Comparison of ENCODE assay signal across 8 cellular contexts in genomic region chr19:4343845-4344713, GRCh38. TPM values are rescaled to one million over a fixed set of nuclear protein-coding genes. Genes with fewer than 3 reads are reported as not detected.
DNase-seq lines count a peak whose midpoint lies in the region; ATAC-seq and TF ChIP-seq lines count a peak whose summit lies in the region.

No MANE protein-coding gene starts in this region.

- no peaks in the 10 kb centered on the region for H3K9me3 ChIP-seq in NT2/D1 (ENCODE audit: insufficient read depth, low read length)
- H3K9me3 ChIP-seq in endodermal cell (ENCODE audit: control insufficient read depth, low read length): no peaks in the 10 kb centered on the region

- H3K4me1 Mint-ChIP-seq in Calu3 (ENCODE audit: low read depth, unreplicated experiment): peaks cover 8% of the 10 kb centered on the region
- no peaks in the 10 kb centered on the region for H3K4me1 Mint-ChIP-seq in endodermal cell
- H3K4me1 Mint-ChIP-seq in osteocyte (ENCODE audit: unreplicated experiment): peaks cover 10% of the 10 kb centered on the region

- TF ChIP-seq CTCF in Calu3 (IDR thresholded peaks at IDR 0.05; ENCODE audit: unreplicated experiment) (no peak), endodermal cell (conservative IDR thresholded peaks at IDR 0.05) (no peak), osteocyte (IDR thresholded peaks at IDR 0.05) (no peak)

- peak overlapping the region; percentile 63 for H3K4me3 ChIP-seq in NT2/D1 (ENCODE audit: insufficient read length, low read depth)
- peak overlapping the region; percentile 80 for H3K4me3 ChIP-seq in endodermal cell (ENCODE audit: low read length)

- H3K4me3 Mint-ChIP-seq in Calu3 (ENCODE audit: low read depth, unreplicated experiment) (peak overlapping the region; percentile 87), endodermal cell (peak overlapping the region; percentile 82), osteocyte (ENCODE audit: unreplicated experiment) (peak overlapping the region; percentile 91)

- ATAC-seq in HG03571 (IDR thresholded peaks at IDR 0.05; ENCODE audit: unreplicated experiment): no peak
- ATAC-seq in HG03039 (IDR thresholded peaks at IDR 0.05; ENCODE audit: unreplicated experiment): no peak
- ATAC-seq in HG03520 (IDR thresholded peaks at IDR 0.05; ENCODE audit: unreplicated experiment): no peak

- CTCF ChIA-PET in Calu3 (lab: Charles Lee): interaction anchor here (2.1 to 2.3 kb wide), 2 partner anchors 9 to 77 kb away, joined by 13 read pairs; no protein-coding TSS in a partner anchor

- H3K4me1 ChIP-seq in NT2/D1 (ENCODE audit: insufficient read depth, insufficient read length) (peaks cover 9% of the 10 kb centered on the region), endodermal cell (ENCODE audit: control insufficient read depth, insufficient read depth, low read length) (peaks cover 5% of the 10 kb centered on the region)

- H3K27me3 ChIP-seq in NT2/D1 (ENCODE audit: insufficient read depth, insufficient read length): peaks cover 27% of the 10 kb centered on the region
- no peaks in the 10 kb centered on the region for H3K27me3 ChIP-seq in endodermal cell (ENCODE audit: control insufficient read depth, insufficient read depth, low read length, poor library complexity, severe bottlenecking)

- 31 to 53% methylated on average over 10 to 45 of the region's 45 CpGs for WGBS in endodermal cell (ENCODE audit: insufficient coverage in 1 of 2, insufficient read length in 1 of 2), 2 experiments

- peak overlapping the region; percentile 77 for H3K9ac ChIP-seq in NT2/D1 (ENCODE audit: insufficient read length, low read depth)
- peak overlapping the region; percentile 44 for H3K9ac ChIP-seq in endodermal cell (ENCODE audit: extremely low read depth, low read length, poor library complexity, severe bottlenecking)

- H3K27ac ChIP-seq in endodermal cell (ENCODE audit: low read depth, low read length): no peak overlapping the region

- no TSS peak for BruUV-seq in Calu3 (replicated peaks; lab: Mats Ljungman, UMichigan)

- no peaks in the 10 kb centered on the region for H3K9me3 Mint-ChIP-seq in Calu3 (ENCODE audit: low read depth, unreplicated experiment)
- H3K9me3 Mint-ChIP-seq in endodermal cell: no peaks in the 10 kb centered on the region
- H3K9me3 Mint-ChIP-seq in osteocyte (ENCODE audit: unreplicated experiment): no peaks in the 10 kb centered on the region

- no peak for DNase-seq in Calu3
- no peak for DNase-seq in NT2/D1 (ENCODE audit: low read depth, low spot score)
- DNase-seq in endodermal cell: no peak
- DNase-seq in osteocyte (ENCODE audit: extremely low spot score, unreplicated experiment): no peak
- no peak for DNase-seq in kidney tubule cell (ENCODE audit: low spot score)

- H3K27ac Mint-ChIP-seq in Calu3 (ENCODE audit: unreplicated experiment): no peak overlapping the region
- no peak overlapping the region for H3K27ac Mint-ChIP-seq in endodermal cell
- H3K27ac Mint-ChIP-seq in osteocyte (ENCODE audit: unreplicated experiment): no peak overlapping the region

- H3K27me3 Mint-ChIP-seq in Calu3 (ENCODE audit: unreplicated experiment) (no peaks in the 10 kb centered on the region), endodermal cell (ENCODE audit: insufficient read depth) (no peaks in the 10 kb centered on the region), osteocyte (ENCODE audit: unreplicated experiment) (no peaks in the 10 kb centered on the region)

- peaks cover 31% of the 10 kb centered on the region for H3K36me3 Mint-ChIP-seq in Calu3 (ENCODE audit: insufficient read depth, unreplicated experiment)
- peaks cover 33% of the 10 kb centered on the region for H3K36me3 Mint-ChIP-seq in endodermal cell (ENCODE audit: low read depth)
- peaks cover 6% of the 10 kb centered on the region for H3K36me3 Mint-ChIP-seq in osteocyte (ENCODE audit: unreplicated experiment)

- intact Hi-C loops in Calu3 (cut with micrococcal nuclease; ENCODE audit: unreplicated experiment): no loop called here

- H3K36me3 ChIP-seq in NT2/D1 (ENCODE audit: insufficient read depth, insufficient read length, low read length) (peaks cover 15% of the 10 kb centered on the region), endodermal cell (ENCODE audit: control insufficient read depth, insufficient read depth, low read length) (peaks cover 29% of the 10 kb centered on the region)

RNA-seq across cellular contexts. Expression of gene MPND, which starts 0.7 kb away (rescaled TPM):
- total RNA-seq in Calu3 (2022) (15.3 and 21.1 TPM in 2 replicates), endodermal cell (10 to 100 TPM; 51.5 to 55.9 TPM), osteocyte (14.2 and 20.0 TPM in 2 replicates)
- 32.8 TPM for polyA plus RNA-seq in endodermal cell (2013, experiment 1 of 2)
- 30.6 TPM for polyA plus RNA-seq in endodermal cell (2013, experiment 2 of 2)

RNA-seq across cellular contexts. Expression of gene STAP2, which starts 5.5 kb away (rescaled TPM):
- 28.7 and 30.5 TPM in 2 replicates for total RNA-seq in Calu3 (2022)
- 10 to 100 TPM; 12.7 to 13.3 TPM for total RNA-seq in endodermal cell
- polyA plus RNA-seq in endodermal cell (2013, experiment 1 of 2): 10.3 TPM
- polyA plus RNA-seq in endodermal cell (2013, experiment 2 of 2): 9.6 TPM
- 2.7 and 5.9 TPM in 2 replicates for total RNA-seq in osteocyte

RNA-seq across cellular contexts. Expression of gene FSD1, which starts 39.7 kb away (rescaled TPM):
- 1.2 and 1.9 TPM in 2 replicates for total RNA-seq in Calu3 (2022)
- total RNA-seq in endodermal cell: 10 to 100 TPM; 33.3 to 37.9 TPM
- polyA plus RNA-seq in endodermal cell (2013, experiment 1 of 2): 66.1 TPM
- polyA plus RNA-seq in endodermal cell (2013, experiment 2 of 2): 53.5 TPM
- total RNA-seq in osteocyte: 13.3 and 15.6 TPM in 2 replicates

RNA-seq across cellular contexts. Expression of gene TMIGD2, which starts 41.9 kb away (rescaled TPM):
- total RNA-seq in Calu3 (2022): not detected in 2 replicates
- total RNA-seq in endodermal cell: under 1 TPM; 0.58 to 0.70 TPM
- polyA plus RNA-seq in endodermal cell (2013, experiment 1 of 2): 0.93 TPM
- 0.87 TPM for polyA plus RNA-seq in endodermal cell (2013, experiment 2 of 2)
- not detected in 2 replicates for total RNA-seq in osteocyte

RNA-seq across cellular contexts. Expression of gene SH3GL1, which starts 56.3 kb away (rescaled TPM):
- total RNA-seq in Calu3 (2022) (40.7 and 42.0 TPM in 2 replicates), endodermal cell (10 to 100 TPM; 76.8 to 77.0 TPM), osteocyte (105 and 115 TPM in 2 replicates)
- polyA plus RNA-seq in endodermal cell (2013, experiment 1 of 2): 76.9 TPM
- 77.1 TPM for polyA plus RNA-seq in endodermal cell (2013, experiment 2 of 2)
